In genomic region chr1:12372761-12373160, GRCh38 we compare ENCODE assay signal across 29 cellular contexts.
"Had no signal": no experiment of that assay in that cellular context is flagged by ENCODE, and none has a peak within 500 bp of the region (broad histone marks: within the 10 kb centered on the region; RNA-seq: fewer than 3 reads in every experiment).

No MANE protein-coding gene starts in this region.

- H3K27ac ChIP-seq: left lung, lower lobe of right lung, ovary, prostate gland, skin epidermis, stomach, testis, thyroid gland, transverse colon, upper lobe of left lung, vagina had no signal

- H3K4me3 Mint-ChIP-seq: immature natural killer cell; naive B cell; natural killer cell; stimulated activated naive B cell treated with anti-CD40 and anti-IgM and Interleukin-4, amounts not matched to agents 10 μg/mL and 1 μg/mL and 100 μg/mL, for 72 hours had no signal

- DNase-seq: hypothalamus; immature natural killer cell; kidney; left colon; left lung; lower lobe of right lung; mesenchymal stem cell; naive B cell; natural killer cell; ovary; posterior cingulate gyrus; retina; right cardiac atrium; stimulated activated CD4-positive, alpha-beta T cell treated with anti-CD3 and anti-CD28 coated beads, Interleukin-12 subunit alpha, Interleukin-12 subunit beta, amount 100 ng/mL, for 4 hours; stimulated activated CD4-positive, alpha-beta T cell treated with anti-CD3 and anti-CD28 coated beads, Interleukin-15, amount 100 ng/mL, for 24 hours; stimulated activated CD4-positive, alpha-beta T cell treated with anti-CD3 and anti-CD28 coated beads, Interleukin-2, amount 100 ng/mL, for 24 hours; stimulated activated CD4-positive, alpha-beta T cell treated with anti-CD3 and anti-CD28 coated beads, Interleukin-4, amount 100 ng/mL, for 1 hour; stimulated activated naive B cell treated with anti-CD40 and anti-IgM and Interleukin-4, amounts not matched to agents 10 μg/mL and 1 μg/mL and 100 μg/mL, for 72 hours; stimulated activated naive CD8-positive, alpha-beta T cell treated with anti-CD3 and anti-CD28 coated beads, Interleukin-15, Interleukin-2, amounts not matched to agents 100 U/mL and 50 U/mL, for 24 hours; stomach; testis; thyroid gland; transverse colon; upper lobe of left lung had no signal

- ATAC-seq: left colon; left lung; lower lobe of right lung; natural killer cell; right cardiac atrium; sciatic nerve; stimulated activated naive B cell treated with anti-CD40 and anti-IgM and Interleukin-4, amounts not matched to agents 10 μg/mL and 1 μg/mL and 100 μg/mL, for 72 hours; stimulated activated naive CD8-positive, alpha-beta T cell treated with anti-CD3 and anti-CD28 coated beads, Interleukin-15, Interleukin-2, amounts not matched to agents 100 U/mL and 50 U/mL, for 24 hours had no signal

- H3K27me3 ChIP-seq: left lung, ovary, stomach, testis, thyroid gland, transverse colon, upper lobe of left lung, vagina had no signal

- H3K4me1 Mint-ChIP-seq: immature natural killer cell, natural killer cell had no signal

- H3K36me3 ChIP-seq: ovary, prostate gland had no signal

- H3K27me3 Mint-ChIP-seq: naive B cell; stimulated activated naive B cell treated with anti-CD40 and anti-IgM and Interleukin-4, amounts not matched to agents 10 μg/mL and 1 μg/mL and 100 μg/mL, for 72 hours had no signal

- H3K4me1 ChIP-seq: prostate gland, testis, thyroid gland, vagina had no signal

- H3K27ac Mint-ChIP-seq: naive B cell, natural killer cell had no signal

- H3K9me3 Mint-ChIP-seq: immature natural killer cell; naive B cell; natural killer cell; stimulated activated naive B cell treated with anti-CD40 and anti-IgM and Interleukin-4, amounts not matched to agents 10 μg/mL and 1 μg/mL and 100 μg/mL, for 72 hours had no signal

- FAIRE-seq: islet of Langerhans had no signal

- H3K4me3 ChIP-seq: left lung, lower lobe of right lung, ovary, prostate gland, skin epidermis, stomach, testis, thyroid gland, transverse colon, upper lobe of left lung, vagina had no signal

- H3K9me3 ChIP-seq: left lung, lower lobe of right lung, ovary, prostate gland, stomach, testis, thyroid gland, transverse colon, upper lobe of left lung, vagina had no signal
